In genomic region chr7:78333530-78333929, GRCh38 we compare ENCODE assay signal across 16 cellular contexts.
A peak's percentile ranks its signal among the peaks of the same experiment; 100 is the strongest.
DNase-seq lines count a peak whose midpoint lies in the region; ATAC-seq, FAIRE-seq and TF ChIP-seq lines count a peak whose summit lies in the region.
"Had no signal": no experiment of that assay in that cellular context is flagged by ENCODE, and none has a peak within 500 bp of the region (broad histone marks: within the 10 kb centered on the region; RNA-seq: fewer than 3 reads in every experiment).

No MANE protein-coding gene starts in this region.

- intact Hi-C loops in HepG2 (cut with micrococcal nuclease; ENCODE audit: unreplicated experiment) = no loop called here
- intact Hi-C loops in upper lobe of right lung (cut with DNase I) = no loop called here

- TF ChIP-seq EP300 in SK-N-SH (IDR thresholded peaks at IDR 0.05; ENCODE audit: borderline replicate concordance in 1 of 2, low read depth in 1 of 2, low read length in 1 of 2) = no peak
- TF ChIP-seq EP300 in HepG2 (IDR thresholded peaks at IDR 0.05; ENCODE audit: low read depth in 2 of 2, low read length in 2 of 2) = no peak
- TF ChIP-seq EP300 in HepG2 (CRISPR knock-in tag; IDR thresholded peaks at IDR 0.05; ENCODE audit: borderline replicate concordance) = no peak

- H3K27ac ChIP-seq in SK-N-SH (ENCODE audit: low read depth in 2 of 2, low read length in 1 of 2) = no peak overlapping the region
- no peak overlapping the region for H3K27ac ChIP-seq in HepG2 (ENCODE audit: extremely low read length, insufficient read depth, low read length)
- no peak overlapping the region for H3K27ac ChIP-seq in upper lobe of right lung
- H3K27ac ChIP-seq: 22Rv1 had no signal

- CTCF ChIA-PET in SK-N-SH (lab: Yijun Ruan, JAX) (interaction anchor here (1.5 kb wide), 2 partner anchors 9 to 313 kb away, joined by 4 to 5 read pairs; no protein-coding TSS in a partner anchor), HepG2 (lab: Yijun Ruan, JAX; ENCODE audit: low intra/inter-chr PET ratio, low total read pairs) (no interaction called here)

- H3K9ac ChIP-seq in SK-N-SH = no peak overlapping the region
- no peak overlapping the region for H3K9ac ChIP-seq in HepG2 (ENCODE audit: insufficient read depth, low read depth, low read length)

- H4K20me1 ChIP-seq in SK-N-SH (ENCODE audit: insufficient read depth) = no peaks in the 10 kb centered on the region
- H4K20me1 ChIP-seq in HepG2 (ENCODE audit: insufficient read depth, low read length) = no peaks in the 10 kb centered on the region

- peaks cover 18% of the 10 kb centered on the region for H3K4me1 Mint-ChIP-seq in progenitor cell of endocrine pancreas (ENCODE audit: low read depth)
- H3K4me1 Mint-ChIP-seq in immature natural killer cell = no peaks in the 10 kb centered on the region
- H3K4me1 Mint-ChIP-seq: CD14-positive monocyte had no signal

- no peaks in the 10 kb centered on the region for H3F3A ChIP-seq in SK-N-SH (replicated peaks; ENCODE audit: insufficient read depth)

- H3K4me3 ChIP-seq in SK-N-SH (ENCODE audit: low read depth in 2 of 2, low read length in 1 of 2) = no peak overlapping the region
- H3K4me3 ChIP-seq in HepG2 (replicated peaks in 1 of 3; ENCODE audit: insufficient read depth in 1 of 3, low read depth in 2 of 3, low read length in 3 of 3) = no peak overlapping the region
- H3K4me3 ChIP-seq in upper lobe of right lung = no peak overlapping the region

- no peak for DNase-seq in SK-N-SH
- no peak for DNase-seq in HepG2 (ENCODE audit: low spot score)
- no peak for DNase-seq in progenitor cell of endocrine pancreas (ENCODE audit: low spot score, unreplicated experiment)
- no peak for DNase-seq in upper lobe of right lung
- no peak for DNase-seq in occipital lobe (lab: John Stamatoyannopoulos, UW)
- no peak for DNase-seq in immature natural killer cell
- no peak for DNase-seq in germinal center (ENCODE audit: low spot score)
- DNase-seq: CD8-positive, alpha-beta T cell; COR-L47; DND-41; GDM1; HCEC 1CT had no signal

- WGBS in SK-N-SH (ENCODE audit: low lambda C conversion rate) = 83% methylated on average over 6 of the region's 6 CpGs
- 85% methylated on average over 6 of the region's 6 CpGs for WGBS in HepG2 (ENCODE audit: low lambda C conversion rate)

- H3K4me2 ChIP-seq in SK-N-SH (no peak overlapping the region), HepG2 (ENCODE audit: low read depth, low read length) (no peak overlapping the region)

- H3K36me3 Mint-ChIP-seq in progenitor cell of endocrine pancreas (ENCODE audit: insufficient read depth) (no peaks in the 10 kb centered on the region), immature natural killer cell (no peaks in the 10 kb centered on the region)
- H3K36me3 Mint-ChIP-seq: CD14-positive monocyte; CD8-positive, alpha-beta T cell had no signal

- H3K4me1 ChIP-seq in SK-N-SH (ENCODE audit: control insufficient read depth in 1 of 2, insufficient read depth in 2 of 2, low read depth in 1 of 2, low read length in 1 of 2) (peaks cover 0 to 7% of the 10 kb centered on the region in 2 experiments; a peak in 2 of 4 replicates), HepG2 (ENCODE audit: insufficient read depth, low read length) (peaks cover 17% of the 10 kb centered on the region), upper lobe of right lung (peaks cover 4% of the 10 kb centered on the region)

- peak overlapping the region; percentile 38 for H3K27ac Mint-ChIP-seq in progenitor cell of endocrine pancreas
- no peak overlapping the region for H3K27ac Mint-ChIP-seq in immature natural killer cell
- H3K27ac Mint-ChIP-seq: CD14-positive monocyte; CD8-positive, alpha-beta T cell had no signal

- in situ Hi-C loops in HepG2 (cut with HindIII; ENCODE audit: extremely low pct_ligation_motif_present, low pct_unique_long_range_greater_than_20kb) = no loop called here

- ATAC-seq in SK-N-SH treated with all-trans-retinoic acid at 6 μM for 48 hours (peak; percentile 30; the same call in 1 of the 3 replicates), HepG2 (peak; percentile 51), upper lobe of right lung (peak; percentile 83)
- ATAC-seq: CD8-positive, alpha-beta T cell had no signal

- TF ChIP-seq RAD21 in SK-N-SH (IDR thresholded peaks at IDR 0.05; ENCODE audit: low read length) = no peak
- no peak for TF ChIP-seq RAD21 in HepG2 (CRISPR knock-in tag; IDR thresholded peaks at IDR 0.05)

- H3K27me3 ChIP-seq in SK-N-SH (ENCODE audit: insufficient read depth) (no peaks in the 10 kb centered on the region), HepG2 (ENCODE audit: control insufficient read depth in 1 of 2, insufficient read depth in 2 of 2, low read length in 2 of 2) (no peaks in the 10 kb centered on the region), upper lobe of right lung (no peaks in the 10 kb centered on the region)

- no peaks in the 10 kb centered on the region for H3K9me3 ChIP-seq in SK-N-SH
- H3K9me3 ChIP-seq in HepG2 (ENCODE audit: low read length) = no peaks in the 10 kb centered on the region
- no peaks in the 10 kb centered on the region for H3K9me3 ChIP-seq in upper lobe of right lung

- H2AFZ ChIP-seq in SK-N-SH (ENCODE audit: low read depth) (no peak overlapping the region), HepG2 (ENCODE audit: low read length) (no peak overlapping the region)

- no peaks in the 10 kb centered on the region for H3K36me3 ChIP-seq in SK-N-SH (replicated peaks in 1 of 2; ENCODE audit: control insufficient read depth in 1 of 2, insufficient read depth in 2 of 2, low read length in 1 of 2)
- no peaks in the 10 kb centered on the region for H3K36me3 ChIP-seq in HepG2 (replicated peaks in 1 of 2; ENCODE audit: control insufficient read depth in 1 of 2, insufficient read depth in 2 of 2, low read length in 2 of 2)
- H3K36me3 ChIP-seq in upper lobe of right lung = no peaks in the 10 kb centered on the region

- no peaks in the 10 kb centered on the region for H3K9me3 Mint-ChIP-seq in progenitor cell of endocrine pancreas (ENCODE audit: low read depth)
- peaks cover 0 to 11% (median 4%) of the 10 kb centered on the region in 6 donors for H3K9me3 Mint-ChIP-seq in immature natural killer cell
- H3K9me3 Mint-ChIP-seq: CD8-positive, alpha-beta T cell had no signal

- POLR2A ChIA-PET in SK-N-SH (lab: Yijun Ruan, JAX) (no interaction called here), HepG2 (lab: Yijun Ruan, JAX) (no interaction called here)

- FAIRE-seq in HepG2 (lab: Jason Lieb, UNC) = no peak
- FAIRE-seq: H1 had no signal

- H3K4me3 Mint-ChIP-seq in progenitor cell of endocrine pancreas (ENCODE audit: low read depth) (no peak overlapping the region), immature natural killer cell (no peak overlapping the region)
- H3K4me3 Mint-ChIP-seq: CD14-positive monocyte; CD8-positive, alpha-beta T cell had no signal

- TF ChIP-seq POLR2A in HepG2 (IDR thresholded peaks at IDR 0.05; ENCODE audit: insufficient read depth in 1 of 2, low read depth in 2 of 2, low read length in 2 of 2) = no peak

- BruUV-seq in HepG2 (replicated peaks; lab: Mats Ljungman, UMichigan) = no TSS peak

- H3K79me2 ChIP-seq in SK-N-SH (ENCODE audit: insufficient read depth) = no peaks in the 10 kb centered on the region
- H3K79me2 ChIP-seq in HepG2 (ENCODE audit: insufficient read depth, low read length) = no peaks in the 10 kb centered on the region

- H3K9me2 ChIP-seq in SK-N-SH = no peaks in the 10 kb centered on the region

- TF ChIP-seq CTCF in SK-N-SH (IDR thresholded peaks at IDR 0.05) = no peak
- TF ChIP-seq CTCF in HepG2 (CRISPR knock-in tag; IDR thresholded peaks at IDR 0.05) = no peak
- TF ChIP-seq CTCF in progenitor cell of endocrine pancreas (IDR thresholded peaks at IDR 0.05; ENCODE audit: unreplicated experiment) = no peak
- no peak for TF ChIP-seq CTCF in upper lobe of right lung (IDR thresholded peaks at IDR 0.05)

- H3K27me3 Mint-ChIP-seq in progenitor cell of endocrine pancreas (no peaks in the 10 kb centered on the region), immature natural killer cell (ENCODE audit: low read depth in 3 of 3) (no peaks in the 10 kb centered on the region)

TF ChIP-seq in SK-N-SH treated with all-trans-retinoic acid at 6 μM for 48 hours, 23 proteins besides CTCF, POLR2A, EP300 and RAD21 (continues in another document):
- TF ChIP-seq ZC3H10 (CRISPR knock-in tag; IDR thresholded peaks at IDR 0.05) = no peak
- no peak for TF ChIP-seq ZNF8 (CRISPR knock-in tag; IDR thresholded peaks at IDR 0.05)
- no peak for TF ChIP-seq ISL1 (CRISPR knock-in tag; IDR thresholded peaks at IDR 0.05)
- no peak for TF ChIP-seq ZFP30 (CRISPR knock-in tag; IDR thresholded peaks at IDR 0.05)
- TF ChIP-seq RARB (CRISPR knock-in tag; IDR thresholded peaks at IDR 0.05) = no peak
- TF ChIP-seq OSR1 (CRISPR knock-in tag; IDR thresholded peaks at IDR 0.05) = no peak
- no peak for TF ChIP-seq ZNF565 (CRISPR knock-in tag; conservative IDR thresholded peaks at IDR 0.05; ENCODE audit: low read depth)
- no peak for TF ChIP-seq ARNTL (CRISPR knock-in tag; IDR thresholded peaks at IDR 0.05; ENCODE audit: borderline replicate concordance, low read depth)

TF ChIP-seq in SK-N-SH, 30 proteins besides CTCF, POLR2A, EP300 and RAD21 (continues in another document):
- TF ChIP-seq NRF1 (IDR thresholded peaks at IDR 0.05; ENCODE audit: low read depth, low read length) (no peak), GATA2 (CRISPR knock-in tag; IDR thresholded peaks at IDR 0.05) (no peak), IRF3 (IDR thresholded peaks at IDR 0.05; ENCODE audit: low read depth, low read length) (no peak), RXRA (IDR thresholded peaks at IDR 0.05; ENCODE audit: borderline replicate concordance, low read depth) (no peak)

Comparison
In these comparisons a context has a peak if more than half of its experiments do, and no peak if none do; other contexts are left out.
1. ATAC-seq: peak in every context shown above with its lines; median percentile 83 in upper lobe of right lung; 51 in HepG2; 30 in SK-N-SH treated with all-trans-retinoic acid at 6 μM for 48 hours.